In the genomic region with DNA sequence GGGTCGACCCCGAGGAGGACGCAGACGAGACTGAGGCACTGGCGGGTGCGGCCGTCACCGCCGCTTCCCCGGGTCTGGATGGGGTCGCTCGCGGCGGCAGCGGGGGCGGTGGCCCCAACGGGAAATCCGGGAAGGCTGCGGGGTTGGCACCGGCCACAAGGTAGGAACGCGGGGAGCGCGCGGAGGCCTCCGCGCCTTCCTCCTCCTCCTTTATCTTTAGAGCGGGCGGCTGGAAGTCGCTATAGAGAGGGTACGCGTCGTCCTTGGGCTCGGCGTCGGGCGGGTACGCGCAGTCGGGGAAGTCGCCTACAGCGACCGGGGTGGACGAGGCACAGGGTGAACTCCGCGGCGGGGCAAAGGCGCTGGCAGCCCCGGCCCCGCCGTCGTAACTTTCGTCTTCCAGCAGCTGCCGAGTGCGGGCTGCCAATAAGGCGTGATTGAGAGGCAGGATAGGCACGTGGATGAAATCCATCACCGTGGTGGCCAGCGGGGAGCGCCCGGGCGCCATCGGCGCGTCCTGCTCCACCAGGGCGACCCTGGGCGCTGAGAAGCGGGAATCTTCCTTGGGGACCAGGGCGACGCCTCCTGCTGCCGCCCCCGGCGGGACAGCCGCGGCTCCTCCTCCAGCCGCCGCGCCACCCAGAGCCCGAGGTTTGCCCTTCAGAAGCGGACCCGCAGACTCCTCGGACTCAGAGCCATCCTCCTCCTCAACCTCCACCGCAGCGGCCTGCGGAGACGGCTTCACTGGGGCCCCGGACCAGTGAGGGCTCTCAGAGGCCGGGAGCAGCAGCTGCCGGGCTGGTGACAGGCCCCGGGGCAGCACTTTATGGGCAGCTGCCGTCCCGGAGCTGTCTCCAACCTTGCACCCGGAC, we compare ENCODE assay signal across 8 cellular contexts.
DNase-seq lines count a peak whose midpoint lies in the region; ATAC-seq lines count a peak whose summit lies in the region.
"Had no signal": no experiment of that assay in that cellular context is flagged by ENCODE, and none has a peak within 500 bp of the region (broad histone marks: within the 10 kb centered on the region; RNA-seq: fewer than 3 reads in every experiment).

No MANE protein-coding gene starts in this region.

- peak overlapping the region; percentile 25 for H3K27ac Mint-ChIP-seq in stimulated activated naive B cell treated with anti-CD40 and anti-IgM and Interleukin-4, amounts not matched to agents 10 μg/mL and 1 μg/mL and 100 μg/mL, for 72 hours

- DNase-seq in astrocyte of the hippocampus (ENCODE audit: low read depth, low spot score) (peak; percentile 24), islet precursor cell (peak; percentile 72), SKM-1 (lab: John Stamatoyannopoulos, UW; ENCODE audit: unreplicated experiment) (no peak), NCI-H446 treated with DMSO at 0.1 percent for 48 hours (lab: John Stamatoyannopoulos, UW) (no peak), pons (ENCODE audit: low spot score) (no peak)
- DNase-seq in stimulated activated naive B cell treated with anti-CD40 and anti-IgM and Interleukin-4, amounts not matched to agents 10 μg/mL and 1 μg/mL and 100 μg/mL, for 72 hours, result no peak
- DNase-seq: hippocampal formation had no signal

- peak overlapping the region; percentile 68 for H3K4me3 Mint-ChIP-seq in stimulated activated naive B cell treated with anti-CD40 and anti-IgM and Interleukin-4, amounts not matched to agents 10 μg/mL and 1 μg/mL and 100 μg/mL, for 72 hours

- H3K4me1 Mint-ChIP-seq in stimulated activated naive B cell treated with anti-CD40 and anti-IgM and Interleukin-4, amounts not matched to agents 10 μg/mL and 1 μg/mL and 100 μg/mL, for 72 hours, result peaks cover 8 to 20% of the 10 kb centered on the region in 2 donors

- ATAC-seq in HG03442 (IDR thresholded peaks at IDR 0.05; ENCODE audit: unreplicated experiment), result peak; percentile 12
- ATAC-seq in stimulated activated naive B cell treated with anti-CD40 and anti-IgM and Interleukin-4, amounts not matched to agents 10 μg/mL and 1 μg/mL and 100 μg/mL, for 72 hours (replicated peaks), result peak; percentile 19 to 22

- H3K36me3 Mint-ChIP-seq in stimulated activated naive B cell treated with anti-CD40 and anti-IgM and Interleukin-4, amounts not matched to agents 10 μg/mL and 1 μg/mL and 100 μg/mL, for 72 hours, result no peaks in the 10 kb centered on the region

- H3K9me3 Mint-ChIP-seq in stimulated activated naive B cell treated with anti-CD40 and anti-IgM and Interleukin-4, amounts not matched to agents 10 μg/mL and 1 μg/mL and 100 μg/mL, for 72 hours, result no peaks in the 10 kb centered on the region

- peaks cover 58 to 67% of the 10 kb centered on the region in 2 donors for H3K27me3 Mint-ChIP-seq in stimulated activated naive B cell treated with anti-CD40 and anti-IgM and Interleukin-4, amounts not matched to agents 10 μg/mL and 1 μg/mL and 100 μg/mL, for 72 hours

Comparison
In these comparisons a context has a peak if more than half of its experiments do, and no peak if none do; other contexts are left out.
1. DNase-seq: peak in astrocyte of the hippocampus (single experiment) and islet precursor cell (single experiment); none in stimulated activated naive B cell treated with anti-CD40 and anti-IgM and Interleukin-4, amounts not matched to agents 10 μg/mL and 1 μg/mL and 100 μg/mL, for 72 hours (single experiment), SKM-1 (single experiment), NCI-H446 treated with DMSO at 0.1 percent for 48 hours (single experiment) and pons (single experiment).